Comparison of ENCODE assay signal across 8 cellular contexts in genomic region chr10:58101682-58102081, GRCh38.
"Had no signal": no experiment of that assay in that cellular context is flagged by ENCODE, and none has a peak within 500 bp of the region (broad histone marks: within the 10 kb centered on the region; RNA-seq: fewer than 3 reads in every experiment).

No MANE protein-coding gene starts in this region.

- H3K27ac Mint-ChIP-seq: IgD-negative memory B cell had no signal

- H3K4me1 Mint-ChIP-seq: IgD-negative memory B cell had no signal

- H3K27me3 Mint-ChIP-seq: IgD-negative memory B cell had no signal

- H3K4me3 ChIP-seq: K562 had no signal

- H3K4me3 Mint-ChIP-seq: IgD-negative memory B cell had no signal

- H3K36me3 Mint-ChIP-seq: IgD-negative memory B cell had no signal

- FAIRE-seq: HepG2, HTR-8/SVneo, K562 had no signal

- H3K27ac ChIP-seq: HL-60 had no signal

- DNase-seq: IMR-90, KBM-7, KG1 had no signal

- ATAC-seq: HepG2, K562 had no signal
